ENCODE assay signal across 20 cellular contexts in genomic region chr2:212237350-212238095, GRCh38.
DNase-seq lines count a peak whose midpoint lies in the region; ATAC-seq and TF ChIP-seq lines count a peak whose summit lies in the region.
"Had no signal": no experiment of that assay in that cellular context is flagged by ENCODE, and none has a peak within 500 bp of the region (broad histone marks: within the 10 kb centered on the region; RNA-seq: fewer than 3 reads in every experiment).

No MANE protein-coding gene starts in this region.

- H2BK120ac ChIP-seq in H9 (ENCODE audit: low read depth, low read length, poor library complexity, severe bottlenecking): no peak overlapping the region

- no peaks in the 10 kb centered on the region for H3K79me2 ChIP-seq in H9 (ENCODE audit: insufficient read depth, low read length)

- H3K23me2 ChIP-seq in H9 (ENCODE audit: insufficient read length, low read depth, low read length, poor library complexity, severe bottlenecking): no peaks in the 10 kb centered on the region

- no peak overlapping the region for H2BK12ac ChIP-seq in H9 (ENCODE audit: insufficient read length, low read depth, low read length)

- peaks cover 20 to 21% of the 10 kb centered on the region in 2 experiments for H3K4me1 Mint-ChIP-seq in H9
- H3K4me1 Mint-ChIP-seq: activated naive CD8-positive, alpha-beta T cell treated with anti-CD3 and anti-CD28 coated beads, Interleukin-2, amount 50 U/mL, for 24 hours; CD14-positive monocyte; natural killer cell had no signal

- H3K23ac ChIP-seq in H9 (ENCODE audit: insufficient read length, low read depth, low read length): no peak overlapping the region

- H3K9ac ChIP-seq in H9 (ENCODE audit: extremely low read depth, insufficient read length, low read length) (no peak overlapping the region), iPS-18a (ENCODE audit: low read length) (no peak overlapping the region)

- H3K4me1 ChIP-seq in H9 (ENCODE audit: insufficient read depth, low read length) (peaks cover 6% of the 10 kb centered on the region; the same call in 1 of the 2 replicates), iPS-18a (ENCODE audit: control insufficient read depth, low read depth, low read length) (peaks cover 5% of the 10 kb centered on the region)
- H3K4me1 ChIP-seq: pancreas had no signal

- no peak overlapping the region; the same call in 1 of the 2 replicates for H3K14ac ChIP-seq in H9 (ENCODE audit: insufficient read depth, low read length)

- no peak overlapping the region for H4K8ac ChIP-seq in H9 (replicated peaks; ENCODE audit: insufficient read length, low read depth, low read length)

- H3K18ac ChIP-seq in H9 (ENCODE audit: insufficient read length, low read depth, low read length): no peak overlapping the region

- DNase-seq in H9 (peak; percentile 60), NCI-H510A (lab: John Stamatoyannopoulos, UW) (peak; percentile 13), retina (peak; percentile 19), NCI-H1436 (lab: John Stamatoyannopoulos, UW) (no peak)
- DNase-seq: activated CD8-positive, alpha-beta T cell treated with anti-CD3 and anti-CD28 coated beads for 36 hours; activated gamma-delta T cell; activated naive CD8-positive, alpha-beta T cell treated with anti-CD3 and anti-CD28 coated beads, Interleukin-2, amount 50 U/mL, for 24 hours; left cardiac atrium; midbrain; natural killer cell; NCI-H1048; NCI-H1930 had no signal

- H3K36me3 Mint-ChIP-seq in H9 (ENCODE audit: insufficient read depth in 1 of 3, low read depth in 3 of 3): peaks cover 0 to 3% (median 0%) of the 10 kb centered on the region in 3 experiments; a peak in 2 of 7 replicates
- H3K36me3 Mint-ChIP-seq: CD14-positive monocyte, natural killer cell had no signal

- no peak overlapping the region for H2BK15ac ChIP-seq in H9 (ENCODE audit: low read depth, low read length)

- H3K4me3 Mint-ChIP-seq in H9: peak overlapping the region in 1 of 2 experiments; percentile 54; a peak in 3 of 5 replicates
- H3K4me3 Mint-ChIP-seq: activated CD8-positive, alpha-beta T cell treated with anti-CD3 and anti-CD28 coated beads for 36 hours; activated naive CD8-positive, alpha-beta T cell treated with anti-CD3 and anti-CD28 coated beads, Interleukin-2, amount 50 U/mL, for 24 hours; CD14-positive monocyte; natural killer cell had no signal

- H3K27ac Mint-ChIP-seq in H9: no peak overlapping the region
- H3K27ac Mint-ChIP-seq: activated CD8-positive, alpha-beta T cell treated with anti-CD3 and anti-CD28 coated beads for 36 hours; activated naive CD8-positive, alpha-beta T cell treated with anti-CD3 and anti-CD28 coated beads, Interleukin-2, amount 50 U/mL, for 24 hours; CD14-positive monocyte; natural killer cell had no signal

- WGBS in H9 (ENCODE audit: extremely low coverage, insufficient read length, low lambda C conversion rate): no CpG with 5 or more reads among the region's 13 CpGs

- no peak overlapping the region for H4K5ac ChIP-seq in H9 (ENCODE audit: insufficient read length, low read depth, low read length)

- H3T11ph ChIP-seq in H9 (ENCODE audit: low read length): no peak overlapping the region

- no peak overlapping the region for H2BK5ac ChIP-seq in H9 (ENCODE audit: insufficient read length, low read length)

- no peak overlapping the region for H3K27ac ChIP-seq in H9 (ENCODE audit: insufficient read length, low read depth, low read length)
- H3K27ac ChIP-seq in iPS-18a (ENCODE audit: low read length): no peak overlapping the region
- H3K27ac ChIP-seq: pancreas had no signal

- H3K79me1 ChIP-seq in H9 (ENCODE audit: insufficient read depth, low read depth, low read length, poor library complexity, severe bottlenecking): no peaks in the 10 kb centered on the region

- H2BK20ac ChIP-seq in H9 (ENCODE audit: low read depth, low read length, poor library complexity, severe bottlenecking): no peak overlapping the region

- no peak overlapping the region for H3K56ac ChIP-seq in H9 (ENCODE audit: insufficient read length, low read depth, low read length)

- ATAC-seq in GM18867 (IDR thresholded peaks at IDR 0.05; ENCODE audit: unreplicated experiment) (no peak), HG03571 (IDR thresholded peaks at IDR 0.05; ENCODE audit: unreplicated experiment) (no peak)
- ATAC-seq: activated CD4-positive, CD25-positive, alpha-beta regulatory T cell treated with anti-CD3 and anti-CD28 coated beads, Interleukin-2, amount 50 U/mL, for 24 hours; activated CD8-positive, alpha-beta T cell treated with anti-CD3 and anti-CD28 coated beads for 36 hours; activated naive CD8-positive, alpha-beta T cell treated with anti-CD3 and anti-CD28 coated beads, Interleukin-2, amount 50 U/mL, for 24 hours; HCT116; left cardiac atrium; natural killer cell; pancreas; Right ventricle myocardium inferior had no signal

- no peak for TF ChIP-seq CTCF in H9 (conservative IDR thresholded peaks at IDR 0.05)

- peak overlapping the region; percentile 35 for H3K4me3 ChIP-seq in iPS-18a (ENCODE audit: low read length)
- H3K4me3 ChIP-seq: pancreas had no signal

- H4K91ac ChIP-seq in H9 (ENCODE audit: insufficient read length, low read depth, low read length): no peak overlapping the region

- no peaks in the 10 kb centered on the region for H4K20me1 ChIP-seq in H9 (ENCODE audit: control insufficient read depth, insufficient read depth, insufficient read length)

- no peak overlapping the region for H2AK5ac ChIP-seq in H9 (ENCODE audit: insufficient read length, low read length)

- no peak overlapping the region for H3K4me2 ChIP-seq in H9 (ENCODE audit: insufficient read depth, insufficient read length, low read length)

- no peaks in the 10 kb centered on the region; the same call in none of the 2 replicates for H3K27me3 Mint-ChIP-seq in H9 (ENCODE audit: low read depth)
- H3K27me3 Mint-ChIP-seq: activated CD8-positive, alpha-beta T cell treated with anti-CD3 and anti-CD28 coated beads for 36 hours; activated naive CD8-positive, alpha-beta T cell treated with anti-CD3 and anti-CD28 coated beads, Interleukin-2, amount 50 U/mL, for 24 hours had no signal

- peaks cover 6% of the 10 kb centered on the region in 2 experiments; a peak in 3 of 5 replicates for H3K9me3 Mint-ChIP-seq in H9

- no peak overlapping the region; the same call in 1 of the 2 replicates for H3K4ac ChIP-seq in H9 (ENCODE audit: low read depth, low read length)

- no peak overlapping the region for H2AFZ ChIP-seq in H9 (ENCODE audit: low read length)

- H3K27me3 ChIP-seq in H9 (ENCODE audit: insufficient read depth, low read length) (no peaks in the 10 kb centered on the region), iPS-18a (ENCODE audit: control insufficient read depth, insufficient read depth, low read length) (no peaks in the 10 kb centered on the region)
- H3K27me3 ChIP-seq: pancreas had no signal

- H3K9me3 ChIP-seq in H9 (ENCODE audit: control insufficient read depth, low read depth, low read length): no peaks in the 10 kb centered on the region
- no peaks in the 10 kb centered on the region for H3K9me3 ChIP-seq in iPS-18a (ENCODE audit: control insufficient read depth, low read depth, low read length)

- H3K36me3 ChIP-seq in iPS-18a (ENCODE audit: control insufficient read depth, low read depth, low read length): no peaks in the 10 kb centered on the region
- H3K36me3 ChIP-seq: pancreas had no signal
